8 cellular contexts compared by ENCODE assay signal in the genomic region with DNA sequence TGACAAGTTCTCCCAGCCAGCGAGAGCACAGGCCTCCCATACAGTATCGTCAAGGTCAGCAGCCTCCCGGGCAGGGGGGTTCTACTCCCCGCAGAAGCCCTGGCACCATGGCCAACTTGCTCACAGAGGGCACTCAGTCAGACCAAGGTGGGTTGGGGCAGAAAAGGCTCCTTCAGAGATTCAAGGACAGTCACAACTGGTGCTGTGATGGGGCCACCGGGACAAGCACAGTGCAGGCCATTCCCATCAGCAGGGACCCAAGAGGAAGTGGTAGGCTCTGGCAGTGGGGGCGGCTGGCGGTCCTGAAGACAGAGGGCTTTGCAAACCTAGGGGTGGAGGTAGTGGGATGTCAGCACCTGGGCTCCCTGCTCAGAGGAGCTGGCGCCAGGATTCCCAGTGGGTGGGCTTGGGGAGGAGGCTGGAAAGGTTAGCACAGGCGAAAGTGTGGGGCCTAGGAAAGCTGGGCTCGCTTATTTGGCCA. TPM values are rescaled to one million over a fixed set of nuclear protein-coding genes. Genes with fewer than 3 reads are reported as not detected.
DNase-seq lines count a peak whose midpoint lies in the region; ATAC-seq and TF ChIP-seq lines count a peak whose summit lies in the region.

No MANE protein-coding gene starts in this region.

- H3K36me3 Mint-ChIP-seq in activated naive CD4-positive, alpha-beta T cell treated with anti-CD3 and anti-CD28 coated beads, Interleukin-2, amount 50 U/mL, for 72 hours = peaks cover 0 to 25% of the 10 kb centered on the region in 2 donors

- H3K36me3 ChIP-seq in A673 (ENCODE audit: insufficient read depth, low read length, poor library complexity, severe bottlenecking) (peaks cover under 1% of the 10 kb centered on the region), HUES6 (ENCODE audit: control insufficient read depth, insufficient read depth, low read length) (peaks cover 7% of the 10 kb centered on the region; the same call in 1 of the 2 replicates), right atrium auricular region (no peaks in the 10 kb centered on the region), spleen (peaks cover 3 to 26% (median 15%) of the 10 kb centered on the region in 6 donors)

- peak overlapping the region; percentile 95 for H3K9ac ChIP-seq in HUES6 (ENCODE audit: low read length)

- H3K4me1 ChIP-seq in A673 (ENCODE audit: insufficient read depth, low read length, poor library complexity, severe bottlenecking) (peaks cover 63% of the 10 kb centered on the region), HUES6 (ENCODE audit: control insufficient read depth, insufficient read depth, low read length) (peaks cover 64% of the 10 kb centered on the region), right atrium auricular region (peaks cover 0 to 75% of the 10 kb centered on the region in 2 donors), spleen (peaks cover 37 to 76% (median 66%) of the 10 kb centered on the region in 6 donors)

- WGBS in spleen, 5 donors = 3 to 11% (median 9%) methylated on average over 9 to 10 of the region's 10 CpGs

- TF ChIP-seq CTCF in A673 (conservative IDR thresholded peaks at IDR 0.05; ENCODE audit: low read depth, low read length) (no peak), right atrium auricular region (IDR thresholded peaks at IDR 0.05) (no peak), spleen (IDR thresholded peaks at IDR 0.05 in 8 of 11, conservative IDR thresholded peaks at IDR 0.05 in 3 of 11) (no peak)

- DNase-seq in A673 (ENCODE audit: low spot score) (no peak), right atrium auricular region (ENCODE audit: low spot score) (no peak), spleen (peak; percentile 92), NCI-H510A (lab: John Stamatoyannopoulos, UW) (no peak), inferior parietal cortex (ENCODE audit: extremely low spot score) (no peak)
- DNase-seq in activated naive CD4-positive, alpha-beta T cell treated with anti-CD3 and anti-CD28 coated beads, Interleukin-2, amount 50 U/mL, for 72 hours (ENCODE audit: low spot score in 2 of 2) = peak; percentile 30 to 74

- H3K27me3 ChIP-seq in A673 (replicated peaks; ENCODE audit: insufficient read depth, low read depth, low read length, poor library complexity) = no peaks in the 10 kb centered on the region
- H3K27me3 ChIP-seq in HUES6 (ENCODE audit: control insufficient read depth, insufficient read depth, low read length) = no peaks in the 10 kb centered on the region
- H3K27me3 ChIP-seq in right atrium auricular region = no peaks in the 10 kb centered on the region
- H3K27me3 ChIP-seq in spleen (replicated peaks in 1 of 7) = no peaks in the 10 kb centered on the region

- POLR2A ChIA-PET in A673 (lab: Charles Lee; ENCODE audit: low non-redundant PET) = interaction anchor here (1.2 kb wide), 1 partner anchor 82 kb away, joined by 5 read pairs; a partner anchor contains a TSS

- no TSS peak for BruUV-seq in A673 (replicated peaks; lab: Mats Ljungman, UMichigan)

- H3K27ac Mint-ChIP-seq in activated naive CD4-positive, alpha-beta T cell treated with anti-CD3 and anti-CD28 coated beads, Interleukin-2, amount 50 U/mL, for 72 hours = peak overlapping the region; percentile 89 to 100

- CTCF ChIA-PET in A673 (lab: Charles Lee) = interaction anchor here (1.8 to 4.1 kb wide), 2 partner anchors 27 to 92 kb away, joined by 6 to 92 read pairs; no protein-coding TSS in a partner anchor

- no peaks in the 10 kb centered on the region for H3K9me3 Mint-ChIP-seq in activated naive CD4-positive, alpha-beta T cell treated with anti-CD3 and anti-CD28 coated beads, Interleukin-2, amount 50 U/mL, for 72 hours

- intact Hi-C loops in A673 (cut with micrococcal nuclease; ENCODE audit: unreplicated experiment) = loop anchor here (5.0 kb wide), 1 partner anchor 35 kb away; a partner anchor contains a TSS
- intact Hi-C loops in spleen (cut with DNase I; ENCODE audit: low total_unique reads) = no loop called here

- ATAC-seq in activated naive CD4-positive, alpha-beta T cell treated with anti-CD3 and anti-CD28 coated beads, Interleukin-2, amount 50 U/mL, for 72 hours = no peak
- no peak for ATAC-seq in GM19455 (IDR thresholded peaks at IDR 0.05; ENCODE audit: unreplicated experiment)

- H3K4me3 ChIP-seq in A673 (ENCODE audit: low read depth, low read length, poor library complexity, severe bottlenecking) = no peak overlapping the region
- peak overlapping the region; percentile 16; the same call in 1 of the 2 replicates for H3K4me3 ChIP-seq in HUES6 (ENCODE audit: low read depth, low read length)
- peak overlapping the region; percentile 37 to 95 for H3K4me3 ChIP-seq in right atrium auricular region
- peak overlapping the region; percentile 18 to 96 (median 66) for H3K4me3 ChIP-seq in spleen

- no peak for TF ChIP-seq POLR2A in spleen (IDR thresholded peaks at IDR 0.05)

- peak overlapping the region; percentile 100 for H3K27ac ChIP-seq in A673 (ENCODE audit: low read depth, low read length, poor library complexity, severe bottlenecking)
- peak overlapping the region; percentile 100; the same call in 1 of the 2 replicates for H3K27ac ChIP-seq in HUES6 (ENCODE audit: low read depth, low read length)
- H3K27ac ChIP-seq in right atrium auricular region = peak overlapping the region; percentile 99
- peak overlapping the region; percentile 92 to 100 (median 98) for H3K27ac ChIP-seq in spleen

- no peaks in the 10 kb centered on the region for H3K9me3 ChIP-seq in A673 (ENCODE audit: low read depth, low read length, poor library complexity, severe bottlenecking)
- no peaks in the 10 kb centered on the region for H3K9me3 ChIP-seq in HUES6 (ENCODE audit: control insufficient read depth, insufficient read depth, low read depth, low read length)
- no peaks in the 10 kb centered on the region for H3K9me3 ChIP-seq in right atrium auricular region
- no peaks in the 10 kb centered on the region for H3K9me3 ChIP-seq in spleen

RNA-seq across cellular contexts. Expression of a gene that starts 5.3 kb away (rescaled TPM):
- total RNA-seq in A673 (2021) = 196 and 211 TPM in 2 replicates
- total RNA-seq in activated naive CD4-positive, alpha-beta T cell treated with anti-CD3 and anti-CD28 coated beads, Interleukin-2, amount 50 U/mL, for 72 hours = 1,000 to 10,000 TPM in 1 of 2 donors, 100 to 1,000 TPM in 1; 836 to 2,329 TPM
- total RNA-seq in right atrium auricular region = 10 to 100 TPM; 43.7 to 52.5 TPM
- 1,000 to 10,000 TPM in 2 of 7 donors, 100 to 1,000 TPM in 5; 266 to 1,804 (median 799) TPM for total RNA-seq in spleen
- polyA plus RNA-seq in spleen = 1,000 to 10,000 TPM in 2 of 3 donors, 100 to 1,000 TPM in 1; 526 to 1,090 (median 1,018) TPM

RNA-seq across cellular contexts. Expression of a gene that starts 30.8 kb away (rescaled TPM):
- total RNA-seq in A673 (2021) = 43.2 and 51.1 TPM in 2 replicates
- total RNA-seq in activated naive CD4-positive, alpha-beta T cell treated with anti-CD3 and anti-CD28 coated beads, Interleukin-2, amount 50 U/mL, for 72 hours = 10 to 100 TPM; 39.7 to 53.4 TPM
- total RNA-seq in right atrium auricular region = 10 to 100 TPM; 10.2 to 23.8 TPM
- 100 to 1,000 TPM in 3 of 7 donors, 10 to 100 TPM in 4; 65.4 to 128 (median 99.5) TPM for total RNA-seq in spleen
- polyA plus RNA-seq in spleen = 10 to 100 TPM; 19.3 to 32.0 (median 23.4) TPM

RNA-seq across cellular contexts. Expression of a gene that starts 34.8 kb away (rescaled TPM):
- 5.3 and 7.4 TPM in 2 replicates for total RNA-seq in A673 (2021)
- total RNA-seq in activated naive CD4-positive, alpha-beta T cell treated with anti-CD3 and anti-CD28 coated beads, Interleukin-2, amount 50 U/mL, for 72 hours = 10 to 100 TPM in 1 of 2 donors, 1 to 10 TPM in 1; 9.7 to 18.5 TPM
- total RNA-seq in right atrium auricular region = 1 to 10 TPM; 2.6 to 3.3 TPM
- 10 to 100 TPM; 11.6 to 33.4 (median 25.7) TPM for total RNA-seq in spleen
- polyA plus RNA-seq in spleen = 10 to 100 TPM; 14.1 to 26.2 (median 24.1) TPM

Comparison
In these comparisons a context has a peak if more than half of its experiments do, and no peak if none do; other contexts are left out.
1. DNase-seq: peak in activated naive CD4-positive, alpha-beta T cell treated with anti-CD3 and anti-CD28 coated beads, Interleukin-2, amount 50 U/mL, for 72 hours (2 of 2) and spleen (single experiment); none in A673 (single experiment), right atrium auricular region (single experiment), NCI-H510A (single experiment) and inferior parietal cortex (single experiment).
2. Peak in every context shown above with its lines, with median percentiles within 50 percentile points of each other: H3K27ac ChIP-seq.